14 cellular contexts compared by ENCODE assay signal in genomic region chr10:105793071-105793470, GRCh38.
"Had no signal": no experiment of that assay in that cellular context is flagged by ENCODE, and none has a peak within 500 bp of the region (broad histone marks: within the 10 kb centered on the region; RNA-seq: fewer than 3 reads in every experiment).

No MANE protein-coding gene starts in this region.

- H3K9me3 ChIP-seq: tibial nerve, uterus had no signal

- H3K27me3 ChIP-seq: tibial nerve, uterus had no signal

- H3K27ac ChIP-seq: coronary artery, parathyroid adenoma, tibial nerve, uterus had no signal

- H3K36me3 ChIP-seq: tibial nerve, uterus had no signal

- H3K4me3 ChIP-seq: coronary artery, lung, tibial nerve, uterus had no signal

- ATAC-seq: activated CD4-positive, alpha-beta T cell treated with anti-CD3 and anti-CD28 coated beads for 36 hours; left lobe of liver; WTC11 had no signal

- H3K4me1 ChIP-seq: parathyroid adenoma, uterus had no signal

- DNase-seq: activated CD4-positive, alpha-beta T cell treated with anti-CD3 and anti-CD28 coated beads for 36 hours; activated CD4-positive, alpha-beta T cell treated with anti-CD3 and anti-CD28 coated beads, Interleukin-2, amount 50 U/mL, for 48 hours; activated naive CD8-positive, alpha-beta T cell treated with anti-CD3 and anti-CD28 coated beads for 36 hours; activated T-cell treated with anti-CD3 and anti-CD28 coated beads for 4 hours; amygdala; midbrain; retina; uterus had no signal
